8 cellular contexts compared by ENCODE assay signal in the genomic region with DNA sequence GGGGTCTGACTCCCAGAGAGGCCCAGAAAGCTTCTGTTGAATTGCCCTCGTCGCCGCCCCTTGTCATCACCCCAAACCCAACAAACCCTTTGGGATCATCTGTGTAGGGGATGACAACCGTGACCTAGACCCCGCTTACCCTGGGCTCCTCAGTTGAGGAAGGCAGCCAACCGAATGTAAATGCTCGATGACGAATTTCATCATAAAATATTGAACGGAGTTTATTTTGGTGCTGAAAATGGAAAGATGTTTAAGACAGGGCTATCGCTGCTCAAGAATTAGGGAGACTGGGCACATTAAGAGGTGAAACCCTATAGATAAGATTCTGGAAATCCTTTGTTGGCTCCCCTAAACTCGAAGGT. TPM values are rescaled to one million over a fixed set of nuclear protein-coding genes. Genes with fewer than 3 reads are reported as not detected.
DNase-seq lines count a peak whose midpoint lies in the region; ATAC-seq and TF ChIP-seq lines count a peak whose summit lies in the region.

No MANE protein-coding gene starts in this region.

- H3K27me3 ChIP-seq in hepatocyte, result no peaks in the 10 kb centered on the region

- peak overlapping the region; percentile 95 for H3K4me3 ChIP-seq in hepatocyte

- peak; percentile 12 for ATAC-seq in GM18909 (IDR thresholded peaks at IDR 0.05; ENCODE audit: poor library complexity, unreplicated experiment)
- ATAC-seq in HG02870 (IDR thresholded peaks at IDR 0.05; ENCODE audit: unreplicated experiment), result peak; percentile 16
- peak; percentile 11 for ATAC-seq in activated CD8-positive, alpha-beta T cell treated with anti-CD3 and anti-CD28 coated beads for 36 hours
- ATAC-seq in stimulated activated memory B cell treated with anti-CD40 and anti-IgM and Interleukin-4, amounts not matched to agents 10 μg/mL and 1 μg/mL and 100 μg/mL, for 72 hours, result peak; percentile 20

- peak overlapping the region; percentile 93 for H3K27ac Mint-ChIP-seq in activated CD8-positive, alpha-beta T cell treated with anti-CD3 and anti-CD28 coated beads for 36 hours
- H3K27ac Mint-ChIP-seq in stimulated activated memory B cell treated with anti-CD40 and anti-IgM and Interleukin-4, amounts not matched to agents 10 μg/mL and 1 μg/mL and 100 μg/mL, for 72 hours, result peak overlapping the region; percentile 95

- no peaks in the 10 kb centered on the region for H3K4me1 ChIP-seq in hepatocyte (ENCODE audit: insufficient read depth)

- no peaks in the 10 kb centered on the region for H3K9me3 ChIP-seq in hepatocyte (ENCODE audit: low read depth)

- H3K27ac ChIP-seq in hepatocyte, result peak overlapping the region; percentile 99

- peak overlapping the region; percentile 96 for H2AFZ ChIP-seq in hepatocyte

- DNase-seq in activated CD8-positive, alpha-beta T cell treated with anti-CD3 and anti-CD28 coated beads for 36 hours, result no peak
- no peak for DNase-seq in hepatocyte (ENCODE audit: low spot score)
- DNase-seq in hippocampal formation (lab: John Stamatoyannopoulos, UW), result no peak
- DNase-seq in putamen (ENCODE audit: low spot score), result no peak
- no peak for DNase-seq in NCI-H1417 (lab: John Stamatoyannopoulos, UW)

- no peaks in the 10 kb centered on the region for H3K36me3 ChIP-seq in hepatocyte (replicated peaks; ENCODE audit: insufficient read depth, low read depth)

- H4K20me1 ChIP-seq in hepatocyte (ENCODE audit: insufficient read depth, poor library complexity, severe bottlenecking), result no peaks in the 10 kb centered on the region

- 3% methylated on average over 11 of the region's 11 CpGs for WGBS in hepatocyte (ENCODE audit: low lambda C conversion rate, missing lambda C conversion rate)

- H3K4me1 Mint-ChIP-seq in activated CD8-positive, alpha-beta T cell treated with anti-CD3 and anti-CD28 coated beads for 36 hours (ENCODE audit: low read depth), result peaks cover 28% of the 10 kb centered on the region
- H3K4me1 Mint-ChIP-seq in stimulated activated memory B cell treated with anti-CD40 and anti-IgM and Interleukin-4, amounts not matched to agents 10 μg/mL and 1 μg/mL and 100 μg/mL, for 72 hours, result peaks cover 29% of the 10 kb centered on the region

- CTCF ChIA-PET in activated CD8-positive, alpha-beta T cell treated with anti-CD3 and anti-CD28 coated beads for 36 hours (lab: Charles Lee), result interaction anchor here (1.2 to 1.6 kb wide), 2 partner anchors 17 to 40 kb away, joined by 3 to 4 read pairs; no protein-coding TSS in a partner anchor

- H3K4me3 Mint-ChIP-seq in activated CD8-positive, alpha-beta T cell treated with anti-CD3 and anti-CD28 coated beads for 36 hours, result peak overlapping the region; percentile 93
- H3K4me3 Mint-ChIP-seq in stimulated activated memory B cell treated with anti-CD40 and anti-IgM and Interleukin-4, amounts not matched to agents 10 μg/mL and 1 μg/mL and 100 μg/mL, for 72 hours, result peak overlapping the region; percentile 96

- intact Hi-C loops in activated CD8-positive, alpha-beta T cell treated with anti-CD3 and anti-CD28 coated beads for 36 hours (cut with micrococcal nuclease), result loop anchor here (5.0 kb wide), 1 partner anchor 42 kb away; the partner anchor contains the start of gene PSMA3

- H3K9me3 Mint-ChIP-seq in activated CD8-positive, alpha-beta T cell treated with anti-CD3 and anti-CD28 coated beads for 36 hours, result no peaks in the 10 kb centered on the region
- no peaks in the 10 kb centered on the region for H3K9me3 Mint-ChIP-seq in stimulated activated memory B cell treated with anti-CD40 and anti-IgM and Interleukin-4, amounts not matched to agents 10 μg/mL and 1 μg/mL and 100 μg/mL, for 72 hours

- peak overlapping the region; percentile 90 for H3K4me2 ChIP-seq in hepatocyte

- no peaks in the 10 kb centered on the region for H3K27me3 Mint-ChIP-seq in activated CD8-positive, alpha-beta T cell treated with anti-CD3 and anti-CD28 coated beads for 36 hours
- H3K27me3 Mint-ChIP-seq in stimulated activated memory B cell treated with anti-CD40 and anti-IgM and Interleukin-4, amounts not matched to agents 10 μg/mL and 1 μg/mL and 100 μg/mL, for 72 hours, result no peaks in the 10 kb centered on the region

- POLR2A ChIA-PET in activated CD8-positive, alpha-beta T cell treated with anti-CD3 and anti-CD28 coated beads for 36 hours (lab: Charles Lee), result interaction anchor here (0.7 to 1.5 kb wide), 5 partner anchors 8 to 227 kb away, joined by 3 to 5 read pairs (median 3); partner anchors contain the start of genes KIAA0586 and TIMM9

- peaks cover 6% of the 10 kb centered on the region for H3K36me3 Mint-ChIP-seq in activated CD8-positive, alpha-beta T cell treated with anti-CD3 and anti-CD28 coated beads for 36 hours (ENCODE audit: low read depth)
- peaks cover 7% of the 10 kb centered on the region for H3K36me3 Mint-ChIP-seq in stimulated activated memory B cell treated with anti-CD40 and anti-IgM and Interleukin-4, amounts not matched to agents 10 μg/mL and 1 μg/mL and 100 μg/mL, for 72 hours

- H3K79me2 ChIP-seq in hepatocyte, result peaks cover 33% of the 10 kb centered on the region

- no peak for TF ChIP-seq CTCF in activated CD8-positive, alpha-beta T cell treated with anti-CD3 and anti-CD28 coated beads for 36 hours (IDR thresholded peaks at IDR 0.05)
- TF ChIP-seq CTCF in hepatocyte (IDR thresholded peaks at IDR 0.05; ENCODE audit: poor library complexity), result no peak

- no peaks in the 10 kb centered on the region for H3K9me2 ChIP-seq in hepatocyte (replicated peaks; ENCODE audit: insufficient read depth)

RNA-seq across cellular contexts. Expression of gene ACTR10, which starts 0.5 kb away (rescaled TPM):
- 10 to 100 TPM; 30.3 to 36.5 TPM for total RNA-seq in activated CD8-positive, alpha-beta T cell treated with anti-CD3 and anti-CD28 coated beads for 36 hours
- 106 and 120 TPM in 2 replicates for total RNA-seq in hepatocyte
- 112 and 118 TPM in 2 replicates for polyA plus RNA-seq in hepatocyte

RNA-seq across cellular contexts. Expression of gene PSMA3, which starts 44.2 kb away (rescaled TPM):
- total RNA-seq in activated CD8-positive, alpha-beta T cell treated with anti-CD3 and anti-CD28 coated beads for 36 hours, result 100 to 1,000 TPM; 378 to 401 TPM
- 96.2 and 152 TPM in 2 replicates for total RNA-seq in hepatocyte
- polyA plus RNA-seq in hepatocyte, result 174 and 186 TPM in 2 replicates

RNA-seq across cellular contexts. Expression of gene ARMH4, which starts 48.4 kb away (rescaled TPM):
- not detected for total RNA-seq in activated CD8-positive, alpha-beta T cell treated with anti-CD3 and anti-CD28 coated beads for 36 hours
- total RNA-seq in hepatocyte, result 6.6 and 9.2 TPM in 2 replicates
- 8.1 and 11.3 TPM in 2 replicates for polyA plus RNA-seq in hepatocyte
